ENCODE assay signal across 18 cellular contexts in genomic region chr3:169602482-169602881, GRCh38.
"Had no signal": no experiment of that assay in that cellular context is flagged by ENCODE, and none has a peak within 500 bp of the region (broad histone marks: within the 10 kb centered on the region; RNA-seq: fewer than 3 reads in every experiment).

No MANE protein-coding gene starts in this region.

- H3K27ac ChIP-seq: coronary artery, foreskin keratinocyte, neutrophil had no signal

- H3K4me1 Mint-ChIP-seq: naive thymus-derived CD8-positive, alpha-beta T cell had no signal

- H3K27ac Mint-ChIP-seq: endodermal cell; naive thymus-derived CD8-positive, alpha-beta T cell had no signal

- H3K4me3 Mint-ChIP-seq: endodermal cell; naive thymus-derived CD8-positive, alpha-beta T cell had no signal

- H3K9me3 ChIP-seq: neutrophil had no signal

- H3K36me3 Mint-ChIP-seq: naive thymus-derived CD8-positive, alpha-beta T cell had no signal

- ATAC-seq: foreskin keratinocyte; left colon; left ventricle myocardium superior; naive thymus-derived CD8-positive, alpha-beta T cell; sciatic nerve had no signal

- H3K4me1 ChIP-seq: foreskin keratinocyte had no signal

- H3K4me3 ChIP-seq: coronary artery, lung had no signal

- H3K9me3 Mint-ChIP-seq: endodermal cell had no signal

- DNase-seq: effector CD4-positive, alpha-beta T cell; endodermal cell; erythroblast; foreskin keratinocyte; head of caudate nucleus; hippocampal formation; left colon; left ventricle myocardium superior; mesendoderm; naive thymus-derived CD8-positive, alpha-beta T cell; stimulated activated CD4-positive, alpha-beta T cell treated with anti-CD3 and anti-CD28 coated beads, Interleukin-2, amount 100 ng/mL, for 24 hours; stimulated activated CD4-positive, alpha-beta T cell treated with anti-CD3 and anti-CD28 coated beads, Interleukin-4, amount 100 ng/mL, for 4 hours; stimulated activated naive CD4-positive, alpha-beta T cell treated with Interleukin-2 at 50 U/mL for 16 hours; trophoblast cell had no signal

- H3K36me3 ChIP-seq: neutrophil had no signal
